8 cellular contexts compared by ENCODE assay signal in genomic region chr1:178093958-178094751, GRCh38. TPM values are rescaled to one million over a fixed set of nuclear protein-coding genes. Genes with fewer than 3 reads are reported as not detected.
A peak's percentile ranks its signal among the peaks of the same experiment; 100 is the strongest.
DNase-seq lines count a peak whose midpoint lies in the region; ATAC-seq and TF ChIP-seq lines count a peak whose summit lies in the region.

Gene RASAL2 (plus strand): TSS chr1:178094104. CDS start chr1:178094493, 389 bp downstream.

- peak; percentile 46 for ATAC-seq in GM18517 (IDR thresholded peaks at IDR 0.05; ENCODE audit: unreplicated experiment)
- peak; percentile 55 for ATAC-seq in HG02981 (IDR thresholded peaks at IDR 0.05; ENCODE audit: unreplicated experiment)
- peak; percentile 80 to 87 for ATAC-seq in left cardiac atrium
- ATAC-seq in GM18873 (IDR thresholded peaks at IDR 0.05; ENCODE audit: low FRiP score, unreplicated experiment): no peak

- peak within 1 kb of the TSS; percentile 50 to 87 for H3K27ac ChIP-seq in ovary

- no peaks in the 10 kb centered on the region for H3K36me3 ChIP-seq in ovary

- intact Hi-C loops in left cardiac atrium (cut with DNase I) (loop anchor here in 1 of 2 donors (2.0 to 10.0 kb wide), 3 partner anchors 37 to 171 kb away; no protein-coding TSS in a partner anchor), ovary (cut with DNase I) (loop anchor here in 2 of 4 donors (5.0 kb wide), 1 partner anchor 57 kb away; no protein-coding TSS in a partner anchor)

- DNase-seq in C1 segment of cervical spinal cord (lab: John Stamatoyannopoulos, UW) (peak in 13 of 14 donors; percentile 39 to 87 (median 72)), NCI-H510A (lab: John Stamatoyannopoulos, UW) (peak; percentile 73), anterior cingulate cortex (lab: John Stamatoyannopoulos, UW) (peak in 51 of 58 donors; percentile 8 to 81 (median 57)), left cardiac atrium (peak; percentile 80), ovary (peak; percentile 45 to 79 (median 71))

- peak within 1 kb of the TSS; percentile 80 for H3K4me3 ChIP-seq in ovary

- 0% methylated on average over 47 to 81 of the region's 81 CpGs for WGBS in ovary, 3 donors

- no peak for TF ChIP-seq CTCF in ovary (IDR thresholded peaks at IDR 0.05)

- peaks cover 2% of the 10 kb centered on the region for H3K4me1 ChIP-seq in ovary (ENCODE audit: insufficient read depth)

- H3K9me3 ChIP-seq in ovary: no peaks in the 10 kb centered on the region

- TF ChIP-seq POLR2A in ovary (IDR thresholded peaks at IDR 0.05): no peak

- no peak for TF ChIP-seq EP300 in ovary (IDR thresholded peaks at IDR 0.05)

- H3K27me3 ChIP-seq in ovary: no peaks in the 10 kb centered on the region

RNA-seq across cellular contexts. Expression of gene RASAL2, which starts in this region (rescaled TPM):
- total RNA-seq in left cardiac atrium (10 to 100 TPM; 16.9 to 27.8 TPM), ovary (10 to 100 TPM in 5 of 7 donors, 1 to 10 TPM in 2; 7.5 to 20.5 (median 11.5) TPM)
- polyA plus RNA-seq in ovary: 10 to 100 TPM in 1 of 2 donors, 1 to 10 TPM in 1; 4.2 to 15.5 TPM
